22 cellular contexts compared by ENCODE assay signal in genomic region chr21:45282283-45283018, GRCh38. TPM values are rescaled to one million over a fixed set of nuclear protein-coding genes. Genes with fewer than 3 reads are reported as not detected.
A peak's percentile ranks its signal among the peaks of the same experiment; 100 is the strongest.
DNase-seq lines count a peak whose midpoint lies in the region; ATAC-seq and TF ChIP-seq lines count a peak whose summit lies in the region.
"Had no signal": no experiment of that assay in that cellular context is flagged by ENCODE, and none has a peak within 500 bp of the region (broad histone marks: within the 10 kb centered on the region; RNA-seq: fewer than 3 reads in every experiment).

No MANE protein-coding gene starts in this region.

- H3K4me3 Mint-ChIP-seq in osteocyte (ENCODE audit: unreplicated experiment) = no peak overlapping the region
- no peak overlapping the region for H3K4me3 Mint-ChIP-seq in type B pancreatic cell
- H3K4me3 Mint-ChIP-seq: B cell; CD8-positive, alpha-beta T cell had no signal

- TF ChIP-seq CTCF in osteocyte (IDR thresholded peaks at IDR 0.05) (no peak), type B pancreatic cell (conservative IDR thresholded peaks at IDR 0.05) (no peak)

- H3K9me3 Mint-ChIP-seq in osteocyte (ENCODE audit: unreplicated experiment) (no peaks in the 10 kb centered on the region), type B pancreatic cell (no peaks in the 10 kb centered on the region)
- H3K9me3 Mint-ChIP-seq: CD8-positive, alpha-beta T cell had no signal

- H3K4me1 Mint-ChIP-seq in osteocyte (ENCODE audit: unreplicated experiment) (peaks cover 12% of the 10 kb centered on the region), type B pancreatic cell (ENCODE audit: unreplicated experiment) (no peaks in the 10 kb centered on the region)

- intact Hi-C loops in right cardiac atrium (cut with DNase I) = loop anchor here in 1 of 4 donors (10.0 kb wide), 1 partner anchor 128 kb away; no protein-coding TSS in a partner anchor
- intact Hi-C loops in left ventricle myocardium superior (cut with micrococcal nuclease) = no loop called here

- H3K4me1 ChIP-seq in right cardiac atrium (ENCODE audit: control insufficient read depth, insufficient read depth, low read length) = no peaks in the 10 kb centered on the region

- DNase-seq in right cardiac atrium (peak in 2 of 3 donors; percentile 7 to 51), left ventricle myocardium superior (no peak), ecto neural progenitor cell (ENCODE audit: low spot score) (peak; percentile 36), osteocyte (ENCODE audit: extremely low spot score, unreplicated experiment) (peak; percentile 82), type B pancreatic cell (ENCODE audit: extremely low spot score, unreplicated experiment) (peak; percentile 29), superior temporal gyrus (ENCODE audit: extremely low spot score) (no peak)
- DNase-seq: DND-41; GDM1; GOT3; NCI-H1092; NCI-H1694; NCI-H2107; NCI-H226; NCI-H526 treated with DMSO at 0.1 percent for 48 hours; NK-92 treated with Interleukin-12 subunit alpha and Interleukin-12 subunit beta, amount 100 ng/mL, for 24 hours; OCI-M1 had no signal

- H3K27ac Mint-ChIP-seq in osteocyte (ENCODE audit: unreplicated experiment) = no peak overlapping the region
- no peak overlapping the region for H3K27ac Mint-ChIP-seq in type B pancreatic cell
- H3K27ac Mint-ChIP-seq: B cell; CD8-positive, alpha-beta T cell had no signal

- no peaks in the 10 kb centered on the region for H3K9me3 ChIP-seq in right cardiac atrium (ENCODE audit: control insufficient read depth, low read length)

- H3K27me3 ChIP-seq in right cardiac atrium (ENCODE audit: control insufficient read depth, insufficient read depth) = no peaks in the 10 kb centered on the region

- H3K27me3 Mint-ChIP-seq in osteocyte (ENCODE audit: unreplicated experiment) (no peaks in the 10 kb centered on the region), type B pancreatic cell (no peaks in the 10 kb centered on the region)
- H3K27me3 Mint-ChIP-seq: B cell had no signal

- no peak overlapping the region for H3K27ac ChIP-seq in right cardiac atrium (ENCODE audit: low read length)
- H3K27ac ChIP-seq: KMS-11, RWPE1 had no signal

- 92% methylated on average over 22 of the region's 22 CpGs for WGBS in right cardiac atrium

- no peak for ATAC-seq in right cardiac atrium
- no peak for ATAC-seq in left ventricle myocardium superior
- ATAC-seq in GM21717 (IDR thresholded peaks at IDR 0.05; ENCODE audit: unreplicated experiment) = no peak
- no peak for ATAC-seq in GM18520 (IDR thresholded peaks at IDR 0.05; ENCODE audit: unreplicated experiment)
- ATAC-seq: CD8-positive, alpha-beta T cell had no signal

- no peak overlapping the region for H3K4me3 ChIP-seq in right cardiac atrium (ENCODE audit: low read length)

- H3K36me3 Mint-ChIP-seq in osteocyte (ENCODE audit: unreplicated experiment) = peaks cover 38% of the 10 kb centered on the region
- peaks cover 18% of the 10 kb centered on the region for H3K36me3 Mint-ChIP-seq in type B pancreatic cell

RNA-seq across cellular contexts. Expression of gene POFUT2, which starts 5.2 kb away (rescaled TPM):
- total RNA-seq in right cardiac atrium (10 to 100 TPM; 16.0 to 20.3 (median 19.1) TPM), left ventricle myocardium superior (15.7 TPM), osteocyte (62.7 and 63.7 TPM in 2 replicates), type B pancreatic cell (ENCODE audit: low replicate concordance) (42.5 and 52.8 TPM in 2 replicates)
- polyA plus RNA-seq in right cardiac atrium = 14.1 TPM

Comparison
In these comparisons a context has a peak if more than half of its experiments do, and no peak if none do; other contexts are left out.
1. DNase-seq: peak in right cardiac atrium (2 of 3), ecto neural progenitor cell (single experiment), osteocyte (single experiment) and type B pancreatic cell (single experiment); none in left ventricle myocardium superior (single experiment) and superior temporal gyrus (single experiment).